11 cellular contexts compared by ENCODE assay signal in genomic region chr4:123547167-123547817, GRCh38.
DNase-seq lines count a peak whose midpoint lies in the region; ATAC-seq, FAIRE-seq and TF ChIP-seq lines count a peak whose summit lies in the region.
"Had no signal": no experiment of that assay in that cellular context is flagged by ENCODE, and none has a peak within 500 bp of the region (broad histone marks: within the 10 kb centered on the region; RNA-seq: fewer than 3 reads in every experiment).

No MANE protein-coding gene starts in this region.

- H3K4me3 ChIP-seq in neuronal stem cell (ENCODE audit: low read length in 2 of 2), result no peak overlapping the region
- H3K4me3 ChIP-seq: BLaER1 treated with 17β-estradiol and CSF1 and Interleukin-3, amounts not matched to agents 10 nM and 100 nM had no signal

- no peak overlapping the region for H2AFZ ChIP-seq in neuronal stem cell (ENCODE audit: low read length)

- H3K23ac ChIP-seq in neuronal stem cell (ENCODE audit: low read depth, low read length, poor library complexity), result no peak overlapping the region

- peaks cover 7% of the 10 kb centered on the region for H3K36me3 Mint-ChIP-seq in glutamatergic neuron (ENCODE audit: unreplicated experiment)

- no peaks in the 10 kb centered on the region for H3K36me3 ChIP-seq in neuronal stem cell (replicated peaks in 1 of 2; ENCODE audit: control insufficient read depth in 2 of 2, insufficient read depth in 2 of 2, low read length in 2 of 2)
- H3K36me3 ChIP-seq: BLaER1 treated with 17β-estradiol and CSF1 and Interleukin-3, amounts not matched to agents 10 nM and 100 nM had no signal

- no peak overlapping the region for H3K14ac ChIP-seq in neuronal stem cell (ENCODE audit: low read length)

- no peak overlapping the region for H2AK5ac ChIP-seq in neuronal stem cell (ENCODE audit: low read depth, low read length)

- no peaks in the 10 kb centered on the region for H3K9me3 Mint-ChIP-seq in glutamatergic neuron (ENCODE audit: unreplicated experiment)

- H3K27me3 ChIP-seq in neuronal stem cell (ENCODE audit: control insufficient read depth in 3 of 3, insufficient read depth in 3 of 3, low read depth in 1 of 3, low read length in 3 of 3), result no peaks in the 10 kb centered on the region
- H3K27me3 ChIP-seq: BLaER1 treated with 17β-estradiol and CSF1 and Interleukin-3, amounts not matched to agents 10 nM and 100 nM had no signal

- no peak overlapping the region for H2BK5ac ChIP-seq in neuronal stem cell (ENCODE audit: low read length)

- no peak overlapping the region for H2BK12ac ChIP-seq in neuronal stem cell (ENCODE audit: low read length)

- peaks cover 0 to 12% of the 10 kb centered on the region in 2 donors for H3K4me1 ChIP-seq in neuronal stem cell (ENCODE audit: control insufficient read depth in 2 of 2, insufficient read depth in 1 of 2, low read depth in 1 of 2, low read length in 2 of 2)
- H3K4me1 ChIP-seq: BLaER1 treated with 17β-estradiol and CSF1 and Interleukin-3, amounts not matched to agents 10 nM and 100 nM had no signal

- H3K9ac ChIP-seq in neuronal stem cell (ENCODE audit: low read depth, low read length, poor library complexity), result no peak overlapping the region
- H3K9ac ChIP-seq: BLaER1 treated with 17β-estradiol and CSF1 and Interleukin-3, amounts not matched to agents 10 nM and 100 nM had no signal

- peak overlapping the region; percentile 62 for H3K18ac ChIP-seq in neuronal stem cell (ENCODE audit: low read length)

- no peak overlapping the region for H3K4ac ChIP-seq in neuronal stem cell (ENCODE audit: low read length)

- H3K27me3 Mint-ChIP-seq in glutamatergic neuron (ENCODE audit: unreplicated experiment), result no peaks in the 10 kb centered on the region
- H3K27me3 Mint-ChIP-seq: stimulated activated naive CD8-positive, alpha-beta T cell treated with anti-CD3 and anti-CD28 coated beads, Interleukin-15, Interleukin-2, amounts not matched to agents 100 ng/mL and 50 ng/mL, for 24 hours had no signal

- no peaks in the 10 kb centered on the region for H3K79me1 ChIP-seq in neuronal stem cell (ENCODE audit: low read depth, low read length)

- peaks cover 2 to 7% of the 10 kb centered on the region in 2 donors for H3K9me3 ChIP-seq in neuronal stem cell (replicated peaks in 1 of 2; ENCODE audit: control insufficient read depth in 2 of 2, insufficient read depth in 1 of 2, low read depth in 1 of 2, low read length in 2 of 2)

- no peak overlapping the region for H2BK15ac ChIP-seq in neuronal stem cell (ENCODE audit: low read length)

- no peak overlapping the region for H4K8ac ChIP-seq in neuronal stem cell (ENCODE audit: low read depth, low read length)

- no peak overlapping the region for H2BK120ac ChIP-seq in neuronal stem cell (ENCODE audit: low read depth, low read length)

- no CpG with 5 or more reads among the region's 25 CpGs for WGBS in neuronal stem cell (ENCODE audit: extremely low coverage in 2 of 2, insufficient read length in 2 of 2, insufficient replicate concordance in 1 of 2), 2 donors

- peak overlapping the region; percentile 43 for H3K4me3 Mint-ChIP-seq in glutamatergic neuron (ENCODE audit: unreplicated experiment)
- H3K4me3 Mint-ChIP-seq: stimulated activated naive CD8-positive, alpha-beta T cell treated with anti-CD3 and anti-CD28 coated beads, Interleukin-15, Interleukin-2, amounts not matched to agents 100 ng/mL and 50 ng/mL, for 24 hours had no signal

- peaks cover 7% of the 10 kb centered on the region for H3K4me1 Mint-ChIP-seq in glutamatergic neuron (ENCODE audit: low read depth, unreplicated experiment)

- no peak overlapping the region for H4K91ac ChIP-seq in neuronal stem cell (ENCODE audit: low read depth, low read length, poor library complexity)

- peak; percentile 76 for FAIRE-seq in G401.6 (lab: Jason Lieb, UNC)

- no peak overlapping the region for H3K4me2 ChIP-seq in neuronal stem cell (ENCODE audit: insufficient read depth, low read length, poor library complexity, severe bottlenecking)
- H3K4me2 ChIP-seq: BLaER1 treated with 17β-estradiol and CSF1 and Interleukin-3, amounts not matched to agents 10 nM and 100 nM had no signal

- no peak for ATAC-seq in left lobe of liver

- DNase-seq in NCI-H2171 treated with DMSO at 0.1 percent for 48 hours (lab: John Stamatoyannopoulos, UW) (peak; percentile 84), glutamatergic neuron (peak; percentile 22), neuronal stem cell (ENCODE audit: low spot score) (no peak), NCI-H82 (lab: John Stamatoyannopoulos, UW) (no peak), left lobe of liver (ENCODE audit: low spot score) (no peak), COR-L47 (lab: John Stamatoyannopoulos, UW) (no peak)
- DNase-seq in activated CD4-positive, alpha-beta T cell treated with anti-CD3 and anti-CD28 coated beads, Interleukin-2, amount 50 U/mL, for 48 hours, result no peak
- DNase-seq: NCI-H524 had no signal

- no peak overlapping the region for H3K27ac Mint-ChIP-seq in glutamatergic neuron (ENCODE audit: unreplicated experiment)
- H3K27ac Mint-ChIP-seq: stimulated activated naive CD8-positive, alpha-beta T cell treated with anti-CD3 and anti-CD28 coated beads, Interleukin-15, Interleukin-2, amounts not matched to agents 100 ng/mL and 50 ng/mL, for 24 hours had no signal

- no peak for TF ChIP-seq CTCF in glutamatergic neuron (IDR thresholded peaks at IDR 0.05; ENCODE audit: partially characterized antibody, unreplicated experiment)

- no peak overlapping the region for H3K27ac ChIP-seq in neuronal stem cell (replicated peaks; ENCODE audit: low read length)
- H3K27ac ChIP-seq: BLaER1 treated with 17β-estradiol and CSF1 and Interleukin-3, amounts not matched to agents 10 nM and 100 nM had no signal

Comparison
In these comparisons a context has a peak if more than half of its experiments do, and no peak if none do; other contexts are left out.
1. DNase-seq: peak in NCI-H2171 treated with DMSO at 0.1 percent for 48 hours (single experiment) and glutamatergic neuron (single experiment); none in neuronal stem cell (single experiment), NCI-H82 (single experiment), left lobe of liver (single experiment), activated CD4-positive, alpha-beta T cell treated with anti-CD3 and anti-CD28 coated beads, Interleukin-2, amount 50 U/mL, for 48 hours (0 of 2) and COR-L47 (single experiment).